ENCODE assay signal across 10 cellular contexts in genomic region chr3:175941352-175941751, GRCh38.
A peak's percentile ranks its signal among the peaks of the same experiment; 100 is the strongest.
DNase-seq lines count a peak whose midpoint lies in the region; ATAC-seq and TF ChIP-seq lines count a peak whose summit lies in the region.
"Had no signal": no experiment of that assay in that cellular context is flagged by ENCODE, and none has a peak within 500 bp of the region (broad histone marks: within the 10 kb centered on the region; RNA-seq: fewer than 3 reads in every experiment).

No MANE protein-coding gene starts in this region.

- POLR2A ChIA-PET in activated CD4-positive, alpha-beta T cell treated with anti-CD3 and anti-CD28 coated beads, Interleukin-2, amount 10 ng/mL, durations not matched to agents 7 days and 5 days (lab: Charles Lee): no interaction called here

- no peak overlapping the region for H3K27ac Mint-ChIP-seq in activated CD4-positive, alpha-beta T cell treated with anti-CD3 and anti-CD28 coated beads, Interleukin-2, amount 10 ng/mL, durations not matched to agents 7 days and 5 days
- no peak overlapping the region for H3K27ac Mint-ChIP-seq in endothelial cell (ENCODE audit: unreplicated experiment)

- DNase-seq in activated CD4-positive, alpha-beta T cell treated with anti-CD3 and anti-CD28 coated beads for 48 hours: peak; percentile 8
- no peak for DNase-seq in activated CD4-positive, alpha-beta T cell treated with anti-CD3 and anti-CD28 coated beads, Interleukin-2, amount 10 ng/mL, durations not matched to agents 7 days and 5 days
- peak; percentile 34 for DNase-seq in Jurkat, Clone E6-1 (ENCODE audit: low read depth, low spot score)
- DNase-seq in endothelial cell (ENCODE audit: low spot score) (no peak), superior temporal gyrus (ENCODE audit: extremely low spot score) (peak; percentile 28)
- DNase-seq: COR-L47 had no signal

- no peak overlapping the region for H3K4me3 ChIP-seq in Jurkat, Clone E6-1 (ENCODE audit: low read length)
- H3K4me3 ChIP-seq: SK-N-MC had no signal

- no peaks in the 10 kb centered on the region for H3K27me3 Mint-ChIP-seq in activated CD4-positive, alpha-beta T cell treated with anti-CD3 and anti-CD28 coated beads, Interleukin-2, amount 10 ng/mL, durations not matched to agents 7 days and 5 days
- H3K27me3 Mint-ChIP-seq in endothelial cell (ENCODE audit: unreplicated experiment): peaks cover 3% of the 10 kb centered on the region

- H3K9me3 Mint-ChIP-seq in activated CD4-positive, alpha-beta T cell treated with anti-CD3 and anti-CD28 coated beads, Interleukin-2, amount 10 ng/mL, durations not matched to agents 7 days and 5 days: peaks cover 23% of the 10 kb centered on the region
- H3K9me3 Mint-ChIP-seq in endothelial cell (ENCODE audit: unreplicated experiment): peaks cover 4% of the 10 kb centered on the region

- H3K36me3 Mint-ChIP-seq in activated CD4-positive, alpha-beta T cell treated with anti-CD3 and anti-CD28 coated beads, Interleukin-2, amount 10 ng/mL, durations not matched to agents 7 days and 5 days (ENCODE audit: low read depth): no peaks in the 10 kb centered on the region
- peaks cover 4% of the 10 kb centered on the region for H3K36me3 Mint-ChIP-seq in endothelial cell (ENCODE audit: low read depth, unreplicated experiment)

- CTCF ChIA-PET in activated CD4-positive, alpha-beta T cell treated with anti-CD3 and anti-CD28 coated beads, Interleukin-2, amount 10 ng/mL, durations not matched to agents 7 days and 5 days (lab: Charles Lee): no interaction called here

- H3K4me1 Mint-ChIP-seq in activated CD4-positive, alpha-beta T cell treated with anti-CD3 and anti-CD28 coated beads, Interleukin-2, amount 10 ng/mL, durations not matched to agents 7 days and 5 days: no peaks in the 10 kb centered on the region
- H3K4me1 Mint-ChIP-seq in endothelial cell (ENCODE audit: unreplicated experiment): no peaks in the 10 kb centered on the region

- ATAC-seq in GM19467 (IDR thresholded peaks at IDR 0.05; ENCODE audit: unreplicated experiment): no peak
- ATAC-seq in GM19035 (IDR thresholded peaks at IDR 0.05; ENCODE audit: unreplicated experiment): no peak
- no peak for ATAC-seq in HG03097 (IDR thresholded peaks at IDR 0.05; ENCODE audit: low FRiP score, unreplicated experiment)

- TF ChIP-seq CTCF in endothelial cell (IDR thresholded peaks at IDR 0.05; ENCODE audit: unreplicated experiment): peak; percentile 79

- H3K4me3 Mint-ChIP-seq in activated CD4-positive, alpha-beta T cell treated with anti-CD3 and anti-CD28 coated beads, Interleukin-2, amount 10 ng/mL, durations not matched to agents 7 days and 5 days: no peak overlapping the region
- H3K4me3 Mint-ChIP-seq in endothelial cell (ENCODE audit: unreplicated experiment): no peak overlapping the region

Comparison
In these comparisons a context has a peak if more than half of its experiments do, and no peak if none do; other contexts are left out.
1. DNase-seq: peak in activated CD4-positive, alpha-beta T cell treated with anti-CD3 and anti-CD28 coated beads for 48 hours (single experiment), Jurkat, Clone E6-1 (single experiment) and superior temporal gyrus (single experiment); none in activated CD4-positive, alpha-beta T cell treated with anti-CD3 and anti-CD28 coated beads, Interleukin-2, amount 10 ng/mL, durations not matched to agents 7 days and 5 days (single experiment) and endothelial cell (single experiment).